Comparison of ENCODE assay signal across 10 cellular contexts in genomic region chr10:12221323-12222298, GRCh38. TPM values are rescaled to one million over a fixed set of nuclear protein-coding genes. Genes with fewer than 3 reads are reported as not detected.
DNase-seq lines count a peak whose midpoint lies in the region; ATAC-seq and TF ChIP-seq lines count a peak whose summit lies in the region.
"Had no signal": no experiment of that assay in that cellular context is flagged by ENCODE, and none has a peak within 500 bp of the region (broad histone marks: within the 10 kb centered on the region; RNA-seq: fewer than 3 reads in every experiment).

No MANE protein-coding gene starts in this region.

- H3K79me2 ChIP-seq in HCT116 (ENCODE audit: insufficient read depth, low read length), result peaks cover 80% of the 10 kb centered on the region

- intact Hi-C loops in HCT116 (cut with micrococcal nuclease) (no loop called here), ascending aorta (cut with DNase I) (loop anchor here (2.0 to 10.0 kb wide), 3 partner anchors 111 to 683 kb away; partner anchors contain the start of gene CAMK1D)
- intact Hi-C loops in activated T-helper 2 cell treated with anti-CD3 and anti-CD28 coated beads, Interferon-gamma antibody, Interleukin-2, Interleukin-4, amounts not matched to agents 10 μg/mL and 5 μg/mL and 100 μg/mL, durations not matched to agents 14 hours and 24 hours and 36 hours (cut with micrococcal nuclease), result no loop called here

- H3K9me3 ChIP-seq in AG04450 (ENCODE audit: control insufficient read depth, insufficient read depth, low read length) (peaks cover 7% of the 10 kb centered on the region), HCT116 (ENCODE audit: control insufficient read depth in 1 of 2, insufficient read depth in 1 of 2, low read depth in 1 of 2, low read length in 2 of 2) (no peaks in the 10 kb centered on the region), ascending aorta (no peaks in the 10 kb centered on the region)

- H3K4me1 Mint-ChIP-seq in activated T-helper 2 cell treated with anti-CD3 and anti-CD28 coated beads, Interferon-gamma antibody, Interleukin-2, Interleukin-4, amounts not matched to agents 10 μg/mL and 5 μg/mL and 100 μg/mL, durations not matched to agents 14 hours and 24 hours and 36 hours (ENCODE audit: low read depth), result peaks cover 6% of the 10 kb centered on the region
- H3K4me1 Mint-ChIP-seq: neural crest cell had no signal

- CTCF ChIA-PET in AG04450 (lab: Charles Lee) (interaction anchor here (4.7 kb wide), 1 partner anchor 490 kb away, joined by 18 read pairs; no protein-coding TSS in a partner anchor), HCT116 (lab: Charles Lee) (no interaction called here)

- no peak overlapping the region for H3K4me3 Mint-ChIP-seq in activated T-helper 2 cell treated with anti-CD3 and anti-CD28 coated beads, Interferon-gamma antibody, Interleukin-2, Interleukin-4, amounts not matched to agents 10 μg/mL and 5 μg/mL and 100 μg/mL, durations not matched to agents 14 hours and 24 hours and 36 hours (ENCODE audit: low read depth)
- H3K4me3 Mint-ChIP-seq: neural crest cell had no signal

- H3K27me3 Mint-ChIP-seq in activated T-helper 2 cell treated with anti-CD3 and anti-CD28 coated beads, Interferon-gamma antibody, Interleukin-2, Interleukin-4, amounts not matched to agents 10 μg/mL and 5 μg/mL and 100 μg/mL, durations not matched to agents 14 hours and 24 hours and 36 hours (ENCODE audit: low read depth), result no peaks in the 10 kb centered on the region

- H3K27ac Mint-ChIP-seq in activated T-helper 2 cell treated with anti-CD3 and anti-CD28 coated beads, Interferon-gamma antibody, Interleukin-2, Interleukin-4, amounts not matched to agents 10 μg/mL and 5 μg/mL and 100 μg/mL, durations not matched to agents 14 hours and 24 hours and 36 hours, result no peak overlapping the region

- no peaks in the 10 kb centered on the region for H3K9me3 Mint-ChIP-seq in activated T-helper 2 cell treated with anti-CD3 and anti-CD28 coated beads, Interferon-gamma antibody, Interleukin-2, Interleukin-4, amounts not matched to agents 10 μg/mL and 5 μg/mL and 100 μg/mL, durations not matched to agents 14 hours and 24 hours and 36 hours

- no peak for TF ChIP-seq RAD21 in HCT116 (IDR thresholded peaks at IDR 0.05; ENCODE audit: low read depth)

- no peak for TF ChIP-seq POLR2A in HCT116 (IDR thresholded peaks at IDR 0.05; ENCODE audit: borderline replicate concordance, extremely low read depth, insufficient read depth, insufficient read length)

- H3K4me1 ChIP-seq in HCT116 (ENCODE audit: control insufficient read depth in 1 of 2, insufficient read depth in 2 of 2, low read length in 2 of 2) (peaks cover 5 to 23% of the 10 kb centered on the region in 2 experiments; a peak in 3 of 4 replicates), ascending aorta (peaks cover 5 to 35% of the 10 kb centered on the region in 2 donors)

- H3K4me2 ChIP-seq in HCT116 (ENCODE audit: low read length), result peak overlapping the region; percentile 47; the same call in 1 of the 2 replicates

- no peaks in the 10 kb centered on the region for H3K9me2 ChIP-seq in HCT116 (ENCODE audit: insufficient read depth)

- RAD21 ChIA-PET in HCT116 (lab: Charles Lee; ENCODE audit: low non-redundant PET in 1 of 2, low total read pairs in 2 of 2, uncharacterized antibody in 2 of 2, unreplicated experiment in 2 of 2), result no interaction called here

- no peaks in the 10 kb centered on the region for H4K20me1 ChIP-seq in HCT116 (ENCODE audit: insufficient read depth)

- peak; percentile 87 for ATAC-seq in HCT116

- H3K27ac ChIP-seq in AG04450 (ENCODE audit: low read depth, low read length), result peak overlapping the region; percentile 57
- peak overlapping the region; percentile 24; the same call in 1 of the 2 replicates for H3K27ac ChIP-seq in HCT116 (ENCODE audit: low read depth, low read length)
- peak overlapping the region; percentile 65 to 72 for H3K27ac ChIP-seq in ascending aorta

- POLR2A ChIA-PET in AG04450 (lab: Yijun Ruan, JAX), result interaction anchor here (0.6 to 0.7 kb wide), 3 partner anchors 16 to 41 kb away, joined by 3 to 4 read pairs (median 4); no protein-coding TSS in a partner anchor
- POLR2A ChIA-PET in HCT116 (lab: Charles Lee), result no interaction called here

- in situ Hi-C loops in GM13976 (cut with MboI; ENCODE audit: low sequenced_read_pairs, unreplicated experiment), result no loop called here

- no peak overlapping the region for H3K9ac ChIP-seq in HCT116 (ENCODE audit: low read length)

- H3K4me3 ChIP-seq in AG04450 (ENCODE audit: low read depth, low read length) (no peak overlapping the region), HCT116 (replicated peaks in 1 of 2; ENCODE audit: low read depth in 1 of 2, low read length in 2 of 2) (no peak overlapping the region), ascending aorta (no peak overlapping the region)

- no peak for TF ChIP-seq CTCF in AG04450 (IDR thresholded peaks at IDR 0.05; ENCODE audit: low read depth, low read length)
- no peak for TF ChIP-seq CTCF in HCT116 (IDR thresholded peaks at IDR 0.05 in 2 of 3, conservative IDR thresholded peaks at IDR 0.05 in 1 of 3; ENCODE audit: borderline replicate concordance in 1 of 3, insufficient read depth in 1 of 3, low read depth in 2 of 3, low read length in 2 of 3)
- TF ChIP-seq CTCF in ascending aorta (IDR thresholded peaks at IDR 0.05), result no peak
- TF ChIP-seq CTCF in GM13976 (IDR thresholded peaks at IDR 0.05; ENCODE audit: borderline replicate concordance, control extremely low read depth, extremely low read depth, insufficient read depth, missing control alignments), result no peak

- H2AFZ ChIP-seq in HCT116 (ENCODE audit: low read depth, low read length, poor library complexity, severe bottlenecking), result no peak overlapping the region

- H3K36me3 Mint-ChIP-seq in activated T-helper 2 cell treated with anti-CD3 and anti-CD28 coated beads, Interferon-gamma antibody, Interleukin-2, Interleukin-4, amounts not matched to agents 10 μg/mL and 5 μg/mL and 100 μg/mL, durations not matched to agents 14 hours and 24 hours and 36 hours (ENCODE audit: low read depth), result peaks cover 71% of the 10 kb centered on the region

- BruUV-seq in HCT116 (replicated peaks; lab: Mats Ljungman, UMichigan), result no TSS peak

- DNase-seq in AG04450 (ENCODE audit: low read depth, low spot score) (no peak), HCT116 (ENCODE audit: low read depth, low spot score) (peak; percentile 29), ascending aorta (ENCODE audit: low spot score in 2 of 2) (no peak), iPS-NIHi11 (ENCODE audit: low spot score) (peak; percentile 8), NCI-H226 (no peak), activated gamma-delta T cell treated with Interleukin-2 at 50 U/mL for 16 hours (no peak), GM13976 (ENCODE audit: low spot score) (no peak)
- DNase-seq in activated T-helper 2 cell treated with anti-CD3 and anti-CD28 coated beads, Interferon-gamma antibody, Interleukin-2, Interleukin-4, amounts not matched to agents 10 μg/mL and 5 μg/mL and 100 μg/mL, durations not matched to agents 14 hours and 24 hours and 36 hours (ENCODE audit: low spot score), result no peak
- DNase-seq: activated gamma-delta T cell had no signal

- H3K36me3 ChIP-seq in HCT116 (ENCODE audit: control insufficient read depth in 1 of 2, insufficient read depth in 2 of 2, low read length in 2 of 2) (peaks cover 30 to 34% of the 10 kb centered on the region in 2 experiments), ascending aorta (peaks cover 17 to 34% of the 10 kb centered on the region in 2 donors)

- H3K27me3 ChIP-seq in AG04450 (ENCODE audit: control insufficient read depth, insufficient read depth, low read length) (no peaks in the 10 kb centered on the region), HCT116 (ENCODE audit: insufficient read depth, low read length) (no peaks in the 10 kb centered on the region), ascending aorta (no peaks in the 10 kb centered on the region)

TF ChIP-seq in HCT116, 20 proteins besides CTCF, POLR2A, EP300 and RAD21:
- TF ChIP-seq FOSL1 (IDR thresholded peaks at IDR 0.05; ENCODE audit: low read depth) (0 out of 2 replicates have a peak, but pooled peaks have one; percentile 12), SP1 (IDR thresholded peaks at IDR 0.05; ENCODE audit: low read depth) (peak; percentile 28; the same call in 1 of the 2 replicates), EZH2 (IDR thresholded peaks at IDR 0.05) (no peak), JUND (IDR thresholded peaks at IDR 0.05) (0 out of 2 replicates have a peak, but pooled peaks have one; percentile 19), ZFX (IDR thresholded peaks at IDR 0.05) (no peak)

RNA-seq across cellular contexts. Expression of gene CDC123, which starts 25.6 kb away (rescaled TPM):
- polyA plus RNA-seq in AG04450 (2011; rRNA removed), result 124 and 138 TPM in 2 replicates
- 211 and 221 TPM in 2 replicates for polyA minus RNA-seq in AG04450 (2011; rRNA and poly(A)+ RNA removed)
- 132 TPM for total RNA-seq in HCT116 (2021; ENCODE audit: unreplicated experiment)
- 133 and 134 TPM in 2 replicates for polyA plus RNA-seq in HCT116 (2012)
- 33.2 TPM for total RNA-seq in ascending aorta
- total RNA-seq in activated T-helper 2 cell treated with anti-CD3 and anti-CD28 coated beads, Interferon-gamma antibody, Interleukin-2, Interleukin-4, amounts not matched to agents 10 μg/mL and 5 μg/mL and 100 μg/mL, durations not matched to agents 14 hours and 24 hours and 36 hours, result 153 and 156 TPM in 2 replicates

RNA-seq across cellular contexts. Expression of gene NUDT5, which starts 25.9 kb away (rescaled TPM):
- 110 and 121 TPM in 2 replicates for polyA plus RNA-seq in AG04450 (2011; rRNA removed)
- polyA minus RNA-seq in AG04450 (2011; rRNA and poly(A)+ RNA removed), result 37.2 and 44.3 TPM in 2 replicates
- 101 TPM for total RNA-seq in HCT116 (2021; ENCODE audit: unreplicated experiment)
- polyA plus RNA-seq in HCT116 (2012), result 75.0 and 99.5 TPM in 2 replicates
- 10.2 TPM for total RNA-seq in ascending aorta
- total RNA-seq in activated T-helper 2 cell treated with anti-CD3 and anti-CD28 coated beads, Interferon-gamma antibody, Interleukin-2, Interleukin-4, amounts not matched to agents 10 μg/mL and 5 μg/mL and 100 μg/mL, durations not matched to agents 14 hours and 24 hours and 36 hours, result 109 and 112 TPM in 2 replicates

Comparison
In these comparisons a context has a peak if more than half of its experiments do, and no peak if none do; other contexts are left out.
1. DNase-seq: peak in HCT116 (single experiment) and iPS-NIHi11 (single experiment); none in AG04450 (single experiment), ascending aorta (0 of 2), activated T-helper 2 cell treated with anti-CD3 and anti-CD28 coated beads, Interferon-gamma antibody, Interleukin-2, Interleukin-4, amounts not matched to agents 10 μg/mL and 5 μg/mL and 100 μg/mL, durations not matched to agents 14 hours and 24 hours and 36 hours (single experiment), NCI-H226 (single experiment), activated gamma-delta T cell treated with Interleukin-2 at 50 U/mL for 16 hours (single experiment) and GM13976 (single experiment).
2. Peak in every context shown above with its lines, with median percentiles within 50 percentile points of each other: H3K27ac ChIP-seq.